In genomic region chr15:69384626-69385025, GRCh38 we compare ENCODE assay signal across 8 cellular contexts.
"Had no signal": no experiment of that assay in that cellular context is flagged by ENCODE, and none has a peak within 500 bp of the region (broad histone marks: within the 10 kb centered on the region; RNA-seq: fewer than 3 reads in every experiment).

No MANE protein-coding gene starts in this region.

- H3K36me3 ChIP-seq: HAP-1 had no signal

- DNase-seq: GM23248, GOT3, H7, HFFc6, KBM-7 had no signal

- H3K9me3 ChIP-seq: HAP-1 had no signal

- H3K4me1 ChIP-seq: HAP-1 had no signal

- ATAC-seq: HCT116, HepG2 had no signal

- H3K4me3 ChIP-seq: GM23248, HAP-1 had no signal

- H3K27ac ChIP-seq: GM23248 had no signal
